In genomic region chr5:149379807-149380374, GRCh38 we compare ENCODE assay signal across 1 cellular context.
TF ChIP-seq lines count a peak whose summit lies in the region.

No MANE protein-coding gene starts in this region.

TF ChIP-seq in HepG2, 621 proteins besides CTCF, POLR2A, EP300 and RAD21:
- TF ChIP-seq ZNF432 (CRISPR knock-in tag; IDR thresholded peaks at IDR 0.05; ENCODE audit: borderline replicate concordance) (no peak), HDAC1 (CRISPR knock-in tag; IDR thresholded peaks at IDR 0.05) (0 out of 2 replicates have a peak, but pooled peaks have one; percentile 5), PAXIP1 (CRISPR knock-in tag; conservative IDR thresholded peaks at IDR 0.05) (no peak), ZFY (CRISPR knock-in tag; IDR thresholded peaks at IDR 0.05) (peak; percentile 22; the same call in 1 of the 2 replicates), ZNF260 (CRISPR knock-in tag; IDR thresholded peaks at IDR 0.05; ENCODE audit: borderline replicate concordance, low read depth) (no peak), PRDM15 (CRISPR knock-in tag; IDR thresholded peaks at IDR 0.05) (no peak), ZNF629 (CRISPR knock-in tag; conservative IDR thresholded peaks at IDR 0.05) (peak; percentile 83)
